18 cellular contexts compared by ENCODE assay signal in genomic region chr11:69358398-69359080, GRCh38.
A peak's percentile ranks its signal among the peaks of the same experiment; 100 is the strongest.
DNase-seq lines count a peak whose midpoint lies in the region; ATAC-seq and TF ChIP-seq lines count a peak whose summit lies in the region.
"Had no signal": no experiment of that assay in that cellular context is flagged by ENCODE, and none has a peak within 500 bp of the region (broad histone marks: within the 10 kb centered on the region; RNA-seq: fewer than 3 reads in every experiment).

No MANE protein-coding gene starts in this region.

- WGBS in adrenal gland, 4 donors = 82 to 89% (median 86%) methylated on average over 7 to 8 of the region's 8 CpGs

- H3K9me3 Mint-ChIP-seq in natural killer cell (no peaks in the 10 kb centered on the region), type B pancreatic cell (no peaks in the 10 kb centered on the region), nephron progenitor cell (peaks cover 13% of the 10 kb centered on the region)

- TF ChIP-seq CTCF in adrenal gland (IDR thresholded peaks at IDR 0.05) = no peak
- no peak for TF ChIP-seq CTCF in natural killer cell (IDR thresholded peaks at IDR 0.05)
- TF ChIP-seq CTCF in type B pancreatic cell (conservative IDR thresholded peaks at IDR 0.05) = no peak
- TF ChIP-seq CTCF in nephron progenitor cell (IDR thresholded peaks at IDR 0.05) = no peak

- H3K27me3 Mint-ChIP-seq in natural killer cell (ENCODE audit: low read depth in 2 of 2) (peaks cover 9 to 15% of the 10 kb centered on the region in 2 donors), type B pancreatic cell (peaks cover 2% of the 10 kb centered on the region), nephron progenitor cell (ENCODE audit: low read depth, poor library complexity) (peaks cover 18% of the 10 kb centered on the region)

- H3K4me1 ChIP-seq in adrenal gland (replicated peaks in 1 of 2) = no peaks in the 10 kb centered on the region

- H3K4me1 Mint-ChIP-seq in natural killer cell (no peaks in the 10 kb centered on the region), type B pancreatic cell (ENCODE audit: unreplicated experiment) (no peaks in the 10 kb centered on the region), nephron progenitor cell (peaks cover 5% of the 10 kb centered on the region)

- no peaks in the 10 kb centered on the region for H3K27me3 ChIP-seq in adrenal gland

- ATAC-seq in Right ventricle myocardium inferior (no peak), natural killer cell (peak in 1 of 3 donors; percentile 32), HG02610 (IDR thresholded peaks at IDR 0.05; ENCODE audit: unreplicated experiment) (no peak)

- no peak overlapping the region for H3K27ac ChIP-seq in adrenal gland
- H3K27ac ChIP-seq: HL-60 had no signal

- no peak overlapping the region for H3K4me3 ChIP-seq in adrenal gland

- no peak for TF ChIP-seq POLR2A in adrenal gland (IDR thresholded peaks at IDR 0.05)

- H3K4me3 Mint-ChIP-seq in natural killer cell (no peak overlapping the region), type B pancreatic cell (no peak overlapping the region), nephron progenitor cell (no peak overlapping the region)
- H3K4me3 Mint-ChIP-seq: CD4-positive, alpha-beta memory T cell had no signal

- peaks cover 0 to 9% (median 0%) of the 10 kb centered on the region in 3 donors for H3K9me3 ChIP-seq in adrenal gland (replicated peaks in 1 of 3)

- H3K36me3 Mint-ChIP-seq in natural killer cell (no peaks in the 10 kb centered on the region), type B pancreatic cell (no peaks in the 10 kb centered on the region), nephron progenitor cell (ENCODE audit: low read depth) (no peaks in the 10 kb centered on the region)
- H3K36me3 Mint-ChIP-seq: CD4-positive, alpha-beta memory T cell had no signal

- H3K36me3 ChIP-seq in adrenal gland (replicated peaks in 1 of 2) = no peaks in the 10 kb centered on the region

- H3K27ac Mint-ChIP-seq in natural killer cell = no peak overlapping the region
- H3K27ac Mint-ChIP-seq in type B pancreatic cell = no peak overlapping the region
- H3K27ac Mint-ChIP-seq in nephron progenitor cell = no peak overlapping the region
- H3K27ac Mint-ChIP-seq: CD4-positive, alpha-beta memory T cell; IgD-negative memory B cell had no signal

- intact Hi-C loops in cardiac septum (cut with DNase I) (no loop called here), Right ventricle myocardium inferior (cut with DNase I) (no loop called here), adrenal gland (cut with DNase I) (no loop called here), natural killer cell (cut with micrococcal nuclease) (no loop called here)

- peak; percentile 35 for DNase-seq in cardiac septum (ENCODE audit: low spot score)
- DNase-seq in Right ventricle myocardium inferior (ENCODE audit: missing footprints) = no peak
- DNase-seq in adrenal gland = peak in 4 of 7 donors; percentile 4 to 35 (median 8)
- peak; percentile 10 for DNase-seq in natural killer cell
- DNase-seq in type B pancreatic cell (ENCODE audit: extremely low spot score, unreplicated experiment) = peak; percentile 60
- DNase-seq in cerebellar nuclear complex (lab: John Stamatoyannopoulos, UW) = no peak
- DNase-seq in nephron progenitor cell = no peak
- DNase-seq: activated CD4-positive, CD25-positive, alpha-beta regulatory T cell treated with anti-CD3 and anti-CD28 coated beads, Interleukin-2, amount 50 U/mL, for 72 hours; activated gamma-delta T cell; CD4-positive, alpha-beta memory T cell; DMS153; NCI-H1436 treated with DMSO at 0.1 percent for 48 hours; NCI-H526 treated with DMSO at 0.1 percent for 48 hours; stimulated activated CD4-positive, alpha-beta T cell treated with anti-CD3 and anti-CD28 coated beads, Interleukin-12 subunit alpha, Interleukin-12 subunit beta, amount 100 ng/mL, for 4 hours; stimulated activated CD8-positive, alpha-beta memory T cell treated with anti-CD3 and anti-CD28 coated beads, Interleukin-4, amount 100 ng/mL, for 48 hours had no signal

Comparison
In these comparisons a context has a peak if more than half of its experiments do, and no peak if none do; other contexts are left out.
1. DNase-seq: peak in cardiac septum (single experiment), adrenal gland (4 of 7), natural killer cell (single experiment) and type B pancreatic cell (single experiment); none in Right ventricle myocardium inferior (single experiment), cerebellar nuclear complex (0 of 2) and nephron progenitor cell (single experiment).